ENCODE assay signal across 8 cellular contexts in genomic region chr18:47260138-47260923, GRCh38. TPM values are rescaled to one million over a fixed set of nuclear protein-coding genes. Genes with fewer than 3 reads are reported as not detected.
DNase-seq lines count a peak whose midpoint lies in the region; ATAC-seq lines count a peak whose summit lies in the region.

No MANE protein-coding gene starts in this region.

- POLR2A ChIA-PET in activated naive CD8-positive, alpha-beta T cell treated with anti-CD3 and anti-CD28 coated beads, Interleukin-2, amount 10 ng/mL, durations not matched to agents 7 days and 5 days (lab: Charles Lee): no interaction called here

- peaks cover 5 to 7% of the 10 kb centered on the region in 2 donors for H3K9me3 Mint-ChIP-seq in stimulated activated naive CD8-positive, alpha-beta T cell treated with anti-CD3 and anti-CD28 coated beads, Interleukin-15, amount 100 ng/mL, for 72 hours
- H3K9me3 Mint-ChIP-seq in activated naive CD8-positive, alpha-beta T cell treated with anti-CD3 and anti-CD28 coated beads, Interleukin-2, amount 10 ng/mL, durations not matched to agents 7 days and 5 days: no peaks in the 10 kb centered on the region
- peaks cover 0 to 4% of the 10 kb centered on the region in 2 donors for H3K9me3 Mint-ChIP-seq in effector memory CD8-positive, alpha-beta T cell
- H3K9me3 Mint-ChIP-seq in natural killer cell treated with Interleukin-12 subunit alpha and Interleukin-12 subunit beta and Interleukin-15 and Interleukin-18, amount 100 ng/mL, for 72 hours: peaks cover 3% of the 10 kb centered on the region
- H3K9me3 Mint-ChIP-seq in activated T-helper 17 cell treated with anti-CD3 and anti-CD28 coated beads, Interleukin-2, amount 50 U/mL, for 72 hours: peaks cover 3% of the 10 kb centered on the region

- peak overlapping the region; percentile 37; the same call in 1 of the 2 replicates for H3K4me3 ChIP-seq in iPS-18c (ENCODE audit: insufficient read depth, low read depth, low read length)

- ATAC-seq in stimulated activated naive CD8-positive, alpha-beta T cell treated with anti-CD3 and anti-CD28 coated beads, Interleukin-15, Interleukin-2, amounts not matched to agents 100 U/mL and 50 U/mL, for 24 hours: no peak
- ATAC-seq in stimulated activated naive CD8-positive, alpha-beta T cell treated with anti-CD3 and anti-CD28 coated beads, Interleukin-15, amount 100 ng/mL, for 72 hours: no peak
- no peak for ATAC-seq in activated naive CD8-positive, alpha-beta T cell treated with anti-CD3 and anti-CD28 coated beads, Interleukin-2, amount 10 ng/mL, durations not matched to agents 7 days and 5 days (ENCODE audit: low read depth)
- no peak for ATAC-seq in effector memory CD8-positive, alpha-beta T cell (replicated peaks)
- no peak for ATAC-seq in natural killer cell treated with Interleukin-12 subunit alpha and Interleukin-12 subunit beta and Interleukin-15 and Interleukin-18, amount 100 ng/mL, for 72 hours
- ATAC-seq in activated T-helper 17 cell treated with anti-CD3 and anti-CD28 coated beads, Interleukin-2, amount 50 U/mL, for 72 hours (replicated peaks): no peak

- H3K4me1 Mint-ChIP-seq in stimulated activated naive CD8-positive, alpha-beta T cell treated with anti-CD3 and anti-CD28 coated beads, Interleukin-15, amount 100 ng/mL, for 72 hours: peaks cover 11% of the 10 kb centered on the region
- peaks cover 1% of the 10 kb centered on the region for H3K4me1 Mint-ChIP-seq in activated naive CD8-positive, alpha-beta T cell treated with anti-CD3 and anti-CD28 coated beads, Interleukin-2, amount 10 ng/mL, durations not matched to agents 7 days and 5 days
- H3K4me1 Mint-ChIP-seq in effector memory CD8-positive, alpha-beta T cell (ENCODE audit: low read depth in 2 of 2): no peaks in the 10 kb centered on the region
- no peaks in the 10 kb centered on the region for H3K4me1 Mint-ChIP-seq in natural killer cell treated with Interleukin-12 subunit alpha and Interleukin-12 subunit beta and Interleukin-15 and Interleukin-18, amount 100 ng/mL, for 72 hours (ENCODE audit: low read depth in 2 of 2)
- no peaks in the 10 kb centered on the region for H3K4me1 Mint-ChIP-seq in activated T-helper 17 cell treated with anti-CD3 and anti-CD28 coated beads, Interleukin-2, amount 50 U/mL, for 72 hours

- peaks cover 87% of the 10 kb centered on the region for H3K27me3 Mint-ChIP-seq in stimulated activated naive CD8-positive, alpha-beta T cell treated with anti-CD3 and anti-CD28 coated beads, Interleukin-15, amount 100 ng/mL, for 72 hours
- peaks cover 80% of the 10 kb centered on the region for H3K27me3 Mint-ChIP-seq in activated naive CD8-positive, alpha-beta T cell treated with anti-CD3 and anti-CD28 coated beads, Interleukin-2, amount 10 ng/mL, durations not matched to agents 7 days and 5 days
- peaks cover 83 to 90% of the 10 kb centered on the region in 2 donors for H3K27me3 Mint-ChIP-seq in effector memory CD8-positive, alpha-beta T cell
- H3K27me3 Mint-ChIP-seq in natural killer cell treated with Interleukin-12 subunit alpha and Interleukin-12 subunit beta and Interleukin-15 and Interleukin-18, amount 100 ng/mL, for 72 hours: peaks cover 36 to 58% of the 10 kb centered on the region in 2 donors
- H3K27me3 Mint-ChIP-seq in activated T-helper 17 cell treated with anti-CD3 and anti-CD28 coated beads, Interleukin-2, amount 50 U/mL, for 72 hours: peaks cover 60% of the 10 kb centered on the region

- no peaks in the 10 kb centered on the region for H3K9me3 ChIP-seq in iPS-18c (ENCODE audit: control insufficient read depth, insufficient read depth, low read length)

- no peak overlapping the region for H3K4me3 Mint-ChIP-seq in stimulated activated naive CD8-positive, alpha-beta T cell treated with anti-CD3 and anti-CD28 coated beads, Interleukin-15, amount 100 ng/mL, for 72 hours
- H3K4me3 Mint-ChIP-seq in activated naive CD8-positive, alpha-beta T cell treated with anti-CD3 and anti-CD28 coated beads, Interleukin-2, amount 10 ng/mL, durations not matched to agents 7 days and 5 days: no peak overlapping the region
- H3K4me3 Mint-ChIP-seq in effector memory CD8-positive, alpha-beta T cell: no peak overlapping the region
- no peak overlapping the region for H3K4me3 Mint-ChIP-seq in natural killer cell treated with Interleukin-12 subunit alpha and Interleukin-12 subunit beta and Interleukin-15 and Interleukin-18, amount 100 ng/mL, for 72 hours
- H3K4me3 Mint-ChIP-seq in activated T-helper 17 cell treated with anti-CD3 and anti-CD28 coated beads, Interleukin-2, amount 50 U/mL, for 72 hours: no peak overlapping the region

- no peaks in the 10 kb centered on the region for H3K36me3 Mint-ChIP-seq in activated naive CD8-positive, alpha-beta T cell treated with anti-CD3 and anti-CD28 coated beads, Interleukin-2, amount 10 ng/mL, durations not matched to agents 7 days and 5 days
- H3K36me3 Mint-ChIP-seq in effector memory CD8-positive, alpha-beta T cell (ENCODE audit: insufficient read depth): no peaks in the 10 kb centered on the region
- peaks cover 4% of the 10 kb centered on the region for H3K36me3 Mint-ChIP-seq in natural killer cell treated with Interleukin-12 subunit alpha and Interleukin-12 subunit beta and Interleukin-15 and Interleukin-18, amount 100 ng/mL, for 72 hours
- H3K36me3 Mint-ChIP-seq in activated T-helper 17 cell treated with anti-CD3 and anti-CD28 coated beads, Interleukin-2, amount 50 U/mL, for 72 hours (ENCODE audit: low read depth): no peaks in the 10 kb centered on the region

- no peak overlapping the region for H3K27ac Mint-ChIP-seq in stimulated activated naive CD8-positive, alpha-beta T cell treated with anti-CD3 and anti-CD28 coated beads, Interleukin-15, amount 100 ng/mL, for 72 hours
- H3K27ac Mint-ChIP-seq in activated naive CD8-positive, alpha-beta T cell treated with anti-CD3 and anti-CD28 coated beads, Interleukin-2, amount 10 ng/mL, durations not matched to agents 7 days and 5 days: no peak overlapping the region
- H3K27ac Mint-ChIP-seq in effector memory CD8-positive, alpha-beta T cell: no peak overlapping the region
- H3K27ac Mint-ChIP-seq in natural killer cell treated with Interleukin-12 subunit alpha and Interleukin-12 subunit beta and Interleukin-15 and Interleukin-18, amount 100 ng/mL, for 72 hours: no peak overlapping the region
- H3K27ac Mint-ChIP-seq in activated T-helper 17 cell treated with anti-CD3 and anti-CD28 coated beads, Interleukin-2, amount 50 U/mL, for 72 hours: no peak overlapping the region

- peak; percentile 52 for DNase-seq in stimulated activated naive CD8-positive, alpha-beta T cell treated with anti-CD3 and anti-CD28 coated beads, Interleukin-15, Interleukin-2, amounts not matched to agents 100 U/mL and 50 U/mL, for 24 hours
- DNase-seq in stimulated activated naive CD8-positive, alpha-beta T cell treated with anti-CD3 and anti-CD28 coated beads, Interleukin-15, amount 100 ng/mL, for 72 hours: no peak
- DNase-seq in activated naive CD8-positive, alpha-beta T cell treated with anti-CD3 and anti-CD28 coated beads, Interleukin-2, amount 10 ng/mL, durations not matched to agents 7 days and 5 days: peak; percentile 68
- no peak for DNase-seq in effector memory CD8-positive, alpha-beta T cell
- no peak for DNase-seq in natural killer cell treated with Interleukin-12 subunit alpha and Interleukin-12 subunit beta and Interleukin-15 and Interleukin-18, amount 100 ng/mL, for 72 hours (ENCODE audit: low spot score)
- DNase-seq in COLO829 (ENCODE audit: low spot score): no peak

RNA-seq across cellular contexts. Expression of gene SKOR2, which starts 8.9 kb away (rescaled TPM):
- not detected for total RNA-seq in activated naive CD8-positive, alpha-beta T cell treated with anti-CD3 and anti-CD28 coated beads, Interleukin-2, amount 10 ng/mL, durations not matched to agents 7 days and 5 days
- not detected for total RNA-seq in natural killer cell treated with Interleukin-12 subunit alpha and Interleukin-12 subunit beta and Interleukin-15 and Interleukin-18, amount 100 ng/mL, for 72 hours
- not detected for total RNA-seq in activated T-helper 17 cell treated with anti-CD3 and anti-CD28 coated beads, Interleukin-2, amount 50 U/mL, for 72 hours

Comparison
In these comparisons a context has a peak if more than half of its experiments do, and no peak if none do; other contexts are left out.
1. DNase-seq: peak in stimulated activated naive CD8-positive, alpha-beta T cell treated with anti-CD3 and anti-CD28 coated beads, Interleukin-15, Interleukin-2, amounts not matched to agents 100 U/mL and 50 U/mL, for 24 hours (single experiment) and activated naive CD8-positive, alpha-beta T cell treated with anti-CD3 and anti-CD28 coated beads, Interleukin-2, amount 10 ng/mL, durations not matched to agents 7 days and 5 days (single experiment); none in stimulated activated naive CD8-positive, alpha-beta T cell treated with anti-CD3 and anti-CD28 coated beads, Interleukin-15, amount 100 ng/mL, for 72 hours (0 of 2), effector memory CD8-positive, alpha-beta T cell (0 of 3), natural killer cell treated with Interleukin-12 subunit alpha and Interleukin-12 subunit beta and Interleukin-15 and Interleukin-18, amount 100 ng/mL, for 72 hours (single experiment) and COLO829 (single experiment).